Comparison of ENCODE assay signal across 25 cellular contexts in genomic region chr6:168660400-168660945, GRCh38.
"Had no signal": no experiment of that assay in that cellular context is flagged by ENCODE, and none has a peak within 500 bp of the region (broad histone marks: within the 10 kb centered on the region; RNA-seq: fewer than 3 reads in every experiment).

No MANE protein-coding gene starts in this region.

- ATAC-seq: gastrocnemius medialis, left cardiac atrium, mucosa of descending colon had no signal

- H3K36me3 Mint-ChIP-seq: immature natural killer cell, memory B cell, mesothelial cell of epicardium, naive B cell had no signal

- H3K27ac ChIP-seq: coronary artery, dorsolateral prefrontal cortex, esophagus squamous epithelium, gastrocnemius medialis, hepatocyte, left ventricle myocardium inferior had no signal

- DNase-seq: dermis blood vessel endothelial cell; dorsolateral prefrontal cortex; effector CD4-positive, alpha-beta T cell; effector memory CD4-positive, alpha-beta T cell; esophagus squamous epithelium; foreskin fibroblast; foreskin melanocyte; gastrocnemius medialis; glutamatergic neuron; hypothalamus; immature natural killer cell; left cardiac atrium; left ventricle myocardium inferior; mammary epithelial cell; mesendoderm; mucosa of descending colon; naive B cell had no signal

- H2AFZ ChIP-seq: hepatocyte had no signal

- H3K4me1 Mint-ChIP-seq: immature natural killer cell, memory B cell, naive B cell had no signal

- H3K4me1 ChIP-seq: gastrocnemius medialis, left ventricle myocardium inferior had no signal

- H3K4me3 ChIP-seq: coronary artery, dorsolateral prefrontal cortex, esophagus squamous epithelium, gastrocnemius medialis, hepatocyte, left ventricle myocardium inferior, lung, mucosa of descending colon had no signal

- H3K27ac Mint-ChIP-seq: immature natural killer cell, memory B cell, mesothelial cell of epicardium, naive B cell had no signal

- H3K36me3 ChIP-seq: esophagus squamous epithelium, gastrocnemius medialis had no signal

- H3K4me3 Mint-ChIP-seq: immature natural killer cell, memory B cell, mesothelial cell of epicardium, naive B cell had no signal

- H3K79me2 ChIP-seq: hepatocyte had no signal

- H3K4me2 ChIP-seq: hepatocyte had no signal

- FAIRE-seq: colon, endothelial cell of umbilical vein, keratinocyte had no signal

- H3K9me3 ChIP-seq: esophagus squamous epithelium, gastrocnemius medialis, mucosa of descending colon had no signal
